17 cellular contexts compared by ENCODE assay signal in genomic region chr5:178831049-178831448, GRCh38. TPM values are rescaled to one million over a fixed set of nuclear protein-coding genes. Genes with fewer than 3 reads are reported as not detected.
A peak's percentile ranks its signal among the peaks of the same experiment; 100 is the strongest.
DNase-seq lines count a peak whose midpoint lies in the region; ATAC-seq and TF ChIP-seq lines count a peak whose summit lies in the region.
"Had no signal": no experiment of that assay in that cellular context is flagged by ENCODE, and none has a peak within 500 bp of the region (broad histone marks: within the 10 kb centered on the region; RNA-seq: fewer than 3 reads in every experiment).

No MANE protein-coding gene starts in this region.

- H3K4me1 ChIP-seq in DOHH2 (ENCODE audit: control insufficient read depth, low read length) (no peaks in the 10 kb centered on the region), neural progenitor cell (no peaks in the 10 kb centered on the region)

- H3K36me3 Mint-ChIP-seq in brain (no peaks in the 10 kb centered on the region), neural progenitor cell (no peaks in the 10 kb centered on the region)

- no peak overlapping the region for H2AFZ ChIP-seq in neural progenitor cell (replicated peaks)

- no peaks in the 10 kb centered on the region for H3F3A ChIP-seq in DOHH2 (ENCODE audit: control insufficient read depth, insufficient read depth)
- no peaks in the 10 kb centered on the region for H3F3A ChIP-seq in neural progenitor cell (ENCODE audit: low read depth)

- H3K4me3 Mint-ChIP-seq in brain: peak overlapping the region in 3 of 5 experiments; percentile 16 to 60 (median 49)
- H3K4me3 Mint-ChIP-seq in neural progenitor cell: no peak overlapping the region

- H3K27me3 ChIP-seq in DOHH2 (ENCODE audit: control insufficient read depth, low read length) (no peaks in the 10 kb centered on the region), neural progenitor cell (no peaks in the 10 kb centered on the region)

- H3K4me3 ChIP-seq in DOHH2 (ENCODE audit: low read length) (no peak overlapping the region), neural progenitor cell (no peak overlapping the region)

- H3K9me3 Mint-ChIP-seq in brain (peaks cover 0 to 13% (median 0%) of the 10 kb centered on the region in 5 experiments), neural progenitor cell (no peaks in the 10 kb centered on the region)

- H3K9me2 ChIP-seq in DOHH2 (replicated peaks; ENCODE audit: control insufficient read depth, low read length): no peaks in the 10 kb centered on the region

- H3K79me2 ChIP-seq in DOHH2 (ENCODE audit: control insufficient read depth, low read length) (no peaks in the 10 kb centered on the region), neural progenitor cell (ENCODE audit: low read depth) (no peaks in the 10 kb centered on the region)

- H3K27me3 Mint-ChIP-seq in brain (peaks cover 3% of the 10 kb centered on the region), neural progenitor cell (ENCODE audit: insufficient read depth, low read depth) (peaks cover 4% of the 10 kb centered on the region)

- H3K27ac Mint-ChIP-seq in brain (no peak overlapping the region), neural progenitor cell (no peak overlapping the region)

- H3K27ac ChIP-seq in DOHH2 (ENCODE audit: low read depth, low read length): no peak overlapping the region
- no peak overlapping the region for H3K27ac ChIP-seq in neural progenitor cell

- H3K9me3 ChIP-seq in DOHH2 (ENCODE audit: control insufficient read depth, insufficient read depth, low read length) (no peaks in the 10 kb centered on the region), neural progenitor cell (ENCODE audit: low read depth) (no peaks in the 10 kb centered on the region)

- H3K4me2 ChIP-seq in DOHH2 (ENCODE audit: low read length): no peak overlapping the region
- no peak overlapping the region for H3K4me2 ChIP-seq in neural progenitor cell

- ATAC-seq in HG03045 (IDR thresholded peaks at IDR 0.05; ENCODE audit: unreplicated experiment): no peak
- ATAC-seq in stimulated activated naive CD8-positive, alpha-beta T cell treated with anti-CD3 and anti-CD28 coated beads, Interleukin-15, Interleukin-2, amounts not matched to agents 100 U/mL and 50 U/mL, for 24 hours: no peak

- DNase-seq in NCI-H69 (lab: John Stamatoyannopoulos, UW): peak; percentile 41
- DNase-seq in neural progenitor cell (ENCODE audit: low spot score): peak; percentile 6
- no peak for DNase-seq in stimulated activated naive CD8-positive, alpha-beta T cell treated with anti-CD3 and anti-CD28 coated beads, Interleukin-15, Interleukin-2, amounts not matched to agents 100 U/mL and 50 U/mL, for 24 hours
- DNase-seq in stimulated activated CD4-positive, alpha-beta T cell treated with anti-CD3 and anti-CD28 coated beads, Interleukin-4, amount 100 ng/mL, for 1 hour: no peak
- DNase-seq: COR-L47, EL, KG1, NCI-H1048, NCI-H1436 treated with DMSO at 0.1 percent for 48 hours, NCI-H2029 treated with DMSO at 0.1 percent for 48 hours, NCI-H2171 treated with DMSO at 0.1 percent for 48 hours, NCI-H446 treated with DMSO at 0.1 percent for 48 hours, NCI-H748 treated with DMSO at 0.1 percent for 48 hours, SHP77 treated with DMSO at 0.1 percent for 48 hours had no signal

- peaks cover 14% of the 10 kb centered on the region for H3K4me1 Mint-ChIP-seq in brain
- H3K4me1 Mint-ChIP-seq in neural progenitor cell: no peaks in the 10 kb centered on the region

- peak; percentile 15 for TF ChIP-seq CTCF in DOHH2 (IDR thresholded peaks at IDR 0.05; ENCODE audit: low read depth, low read length, poor library complexity, severe bottlenecking)
- TF ChIP-seq CTCF in brain (conservative IDR thresholded peaks at IDR 0.05): no peak
- no peak for TF ChIP-seq CTCF in neural progenitor cell (IDR thresholded peaks at IDR 0.05)

- H3K36me3 ChIP-seq in DOHH2 (ENCODE audit: control insufficient read depth, low read length): no peaks in the 10 kb centered on the region
- H3K36me3 ChIP-seq in neural progenitor cell: no peaks in the 10 kb centered on the region

- H3K9ac ChIP-seq in neural progenitor cell: no peak overlapping the region

- H4K20me1 ChIP-seq in DOHH2 (ENCODE audit: control insufficient read depth, insufficient read depth, low read depth, low read length) (no peaks in the 10 kb centered on the region), neural progenitor cell (ENCODE audit: low read depth) (no peaks in the 10 kb centered on the region)

RNA-seq across cellular contexts. Expression of gene ZNF354B, which starts 28.7 kb away (rescaled TPM):
- polyA plus RNA-seq in brain (ENCODE audit: insufficient read depth, low read depth, low replicate concordance): 0.58 TPM
- 16.3 and 31.3 TPM in 2 replicates for total RNA-seq in neural progenitor cell (ENCODE audit: low replicate concordance)

Comparison
In these comparisons a context has a peak if more than half of its experiments do, and no peak if none do; other contexts are left out.
1. DNase-seq: peak in NCI-H69 (single experiment) and neural progenitor cell (single experiment); none in stimulated activated naive CD8-positive, alpha-beta T cell treated with anti-CD3 and anti-CD28 coated beads, Interleukin-15, Interleukin-2, amounts not matched to agents 100 U/mL and 50 U/mL, for 24 hours (single experiment) and stimulated activated CD4-positive, alpha-beta T cell treated with anti-CD3 and anti-CD28 coated beads, Interleukin-4, amount 100 ng/mL, for 1 hour (single experiment).